Comparison of ENCODE assay signal across 8 cellular contexts in genomic region chr18:46343940-46344372, GRCh38.
DNase-seq lines count a peak whose midpoint lies in the region; ATAC-seq and TF ChIP-seq lines count a peak whose summit lies in the region.

No MANE protein-coding gene starts in this region.

- H3K4me3 Mint-ChIP-seq in activated naive CD8-positive, alpha-beta T cell treated with anti-CD3 and anti-CD28 coated beads, Interleukin-2, amount 10 ng/mL, durations not matched to agents 7 days and 5 days = peak overlapping the region; percentile 57
- H3K4me3 Mint-ChIP-seq in nephron progenitor cell = no peak overlapping the region
- H3K4me3 Mint-ChIP-seq in progenitor cell of endocrine pancreas (ENCODE audit: low read depth) = no peak overlapping the region

- H3K4me3 ChIP-seq in OCI-LY3 (ENCODE audit: low read length) = peak overlapping the region; percentile 49

- peak overlapping the region; percentile 36; the same call in 1 of the 2 replicates for H2AFZ ChIP-seq in OCI-LY3 (ENCODE audit: low read depth, low read length)

- ATAC-seq in HG02973 (IDR thresholded peaks at IDR 0.05; ENCODE audit: unreplicated experiment) = peak; percentile 75
- peak; percentile 98 for ATAC-seq in activated naive CD8-positive, alpha-beta T cell treated with anti-CD3 and anti-CD28 coated beads, Interleukin-2, amount 10 ng/mL, durations not matched to agents 7 days and 5 days (ENCODE audit: low read depth)

- H3K4me1 Mint-ChIP-seq in activated naive CD8-positive, alpha-beta T cell treated with anti-CD3 and anti-CD28 coated beads, Interleukin-2, amount 10 ng/mL, durations not matched to agents 7 days and 5 days = peaks cover 32% of the 10 kb centered on the region
- peaks cover 66% of the 10 kb centered on the region for H3K4me1 Mint-ChIP-seq in nephron progenitor cell
- H3K4me1 Mint-ChIP-seq in progenitor cell of endocrine pancreas (ENCODE audit: low read depth) = peaks cover 28% of the 10 kb centered on the region

- no peaks in the 10 kb centered on the region for H3K79me2 ChIP-seq in OCI-LY3 (ENCODE audit: low read length)

- TF ChIP-seq CTCF in OCI-LY3 (IDR thresholded peaks at IDR 0.05; ENCODE audit: low read depth, low read length) (no peak), nephron progenitor cell (IDR thresholded peaks at IDR 0.05) (no peak), progenitor cell of endocrine pancreas (IDR thresholded peaks at IDR 0.05; ENCODE audit: unreplicated experiment) (no peak)

- no peaks in the 10 kb centered on the region for H3K9me3 ChIP-seq in OCI-LY3 (ENCODE audit: insufficient read depth, low read length)

- peaks cover 57% of the 10 kb centered on the region for H3K4me1 ChIP-seq in OCI-LY3 (ENCODE audit: low read length)

- H4K20me1 ChIP-seq in OCI-LY3 (ENCODE audit: insufficient read depth, low read length) = no peaks in the 10 kb centered on the region

- no peaks in the 10 kb centered on the region for H3K36me3 ChIP-seq in OCI-LY3 (replicated peaks; ENCODE audit: low read depth, low read length)

- H3K27ac Mint-ChIP-seq in activated naive CD8-positive, alpha-beta T cell treated with anti-CD3 and anti-CD28 coated beads, Interleukin-2, amount 10 ng/mL, durations not matched to agents 7 days and 5 days = peak overlapping the region; percentile 76
- H3K27ac Mint-ChIP-seq in nephron progenitor cell (peak overlapping the region; percentile 71), progenitor cell of endocrine pancreas (no peak overlapping the region)

- POLR2A ChIA-PET in activated naive CD8-positive, alpha-beta T cell treated with anti-CD3 and anti-CD28 coated beads, Interleukin-2, amount 10 ng/mL, durations not matched to agents 7 days and 5 days (lab: Charles Lee) = interaction anchor here (0.6 kb wide), 1 partner anchor 9 kb away, joined by 3 read pairs; no protein-coding TSS in a partner anchor

- peak overlapping the region; percentile 70 for H3K4me2 ChIP-seq in OCI-LY3 (ENCODE audit: low read length)

- peak overlapping the region; percentile 58; the same call in 1 of the 2 replicates for H3K9ac ChIP-seq in OCI-LY3 (ENCODE audit: low read length)

- H3K27ac ChIP-seq in OCI-LY3 (ENCODE audit: low read length) = peak overlapping the region; percentile 49

- H3K27me3 Mint-ChIP-seq in activated naive CD8-positive, alpha-beta T cell treated with anti-CD3 and anti-CD28 coated beads, Interleukin-2, amount 10 ng/mL, durations not matched to agents 7 days and 5 days = peaks cover 5% of the 10 kb centered on the region
- H3K27me3 Mint-ChIP-seq in nephron progenitor cell (ENCODE audit: low read depth, poor library complexity) (no peaks in the 10 kb centered on the region), progenitor cell of endocrine pancreas (no peaks in the 10 kb centered on the region)

- no peaks in the 10 kb centered on the region for H3K36me3 Mint-ChIP-seq in activated naive CD8-positive, alpha-beta T cell treated with anti-CD3 and anti-CD28 coated beads, Interleukin-2, amount 10 ng/mL, durations not matched to agents 7 days and 5 days
- H3K36me3 Mint-ChIP-seq in nephron progenitor cell (ENCODE audit: low read depth) (peaks cover 23% of the 10 kb centered on the region), progenitor cell of endocrine pancreas (ENCODE audit: insufficient read depth) (no peaks in the 10 kb centered on the region)

- H3K27me3 ChIP-seq in OCI-LY3 (ENCODE audit: low read depth, low read length) = no peaks in the 10 kb centered on the region

- peak; percentile 27 for DNase-seq in NCI-H748 (lab: John Stamatoyannopoulos, UW; ENCODE audit: unreplicated experiment)
- no peak for DNase-seq in NCI-H748 treated with DMSO at 0.1 percent for 48 hours (lab: John Stamatoyannopoulos, UW)
- DNase-seq in activated naive CD8-positive, alpha-beta T cell treated with anti-CD3 and anti-CD28 coated beads, Interleukin-2, amount 10 ng/mL, durations not matched to agents 7 days and 5 days = peak; percentile 69
- DNase-seq in nephron progenitor cell = no peak
- DNase-seq in D341Med (ENCODE audit: low spot score) = no peak
- no peak for DNase-seq in progenitor cell of endocrine pancreas (ENCODE audit: low spot score, unreplicated experiment)

- no peaks in the 10 kb centered on the region for H3K9me3 Mint-ChIP-seq in activated naive CD8-positive, alpha-beta T cell treated with anti-CD3 and anti-CD28 coated beads, Interleukin-2, amount 10 ng/mL, durations not matched to agents 7 days and 5 days
- H3K9me3 Mint-ChIP-seq in nephron progenitor cell (no peaks in the 10 kb centered on the region), progenitor cell of endocrine pancreas (ENCODE audit: low read depth) (no peaks in the 10 kb centered on the region)

Comparison
In these comparisons a context has a peak if more than half of its experiments do, and no peak if none do; other contexts are left out.
1. DNase-seq: peak in NCI-H748 (single experiment) and activated naive CD8-positive, alpha-beta T cell treated with anti-CD3 and anti-CD28 coated beads, Interleukin-2, amount 10 ng/mL, durations not matched to agents 7 days and 5 days (single experiment); none in NCI-H748 treated with DMSO at 0.1 percent for 48 hours (single experiment), nephron progenitor cell (single experiment), D341Med (single experiment) and progenitor cell of endocrine pancreas (single experiment).